In genomic region chr16:69187387-69187890, GRCh38 we compare ENCODE assay signal across 8 cellular contexts. TPM values are rescaled to one million over a fixed set of nuclear protein-coding genes. Genes with fewer than 3 reads are reported as not detected.
A peak's percentile ranks its signal among the peaks of the same experiment; 100 is the strongest.
DNase-seq lines count a peak whose midpoint lies in the region; ATAC-seq and TF ChIP-seq lines count a peak whose summit lies in the region.

No MANE protein-coding gene starts in this region.

- intact Hi-C loops in ascending aorta (cut with DNase I) = loop anchor here (1.0 to 5.0 kb wide), 4 partner anchors 16 to 90 kb away; partner anchors contain the start of genes CHTF8 and UTP4
- intact Hi-C loops in sciatic nerve (cut with DNase I) = no loop called here

- peaks cover 11 to 42% of the 10 kb centered on the region in 2 donors for H3K4me1 ChIP-seq in ascending aorta

- TF ChIP-seq CTCF in ascending aorta (IDR thresholded peaks at IDR 0.05) = no peak

- no peaks in the 10 kb centered on the region for H3K36me3 ChIP-seq in ascending aorta

- peak overlapping the region; percentile 93 to 95 for H3K27ac ChIP-seq in ascending aorta

- peak overlapping the region; percentile 83 to 91 for H3K4me3 ChIP-seq in ascending aorta

- no peaks in the 10 kb centered on the region for H3K9me3 ChIP-seq in ascending aorta

- H3K27me3 ChIP-seq in ascending aorta = no peaks in the 10 kb centered on the region

- no peak for TF ChIP-seq POLR2A in GM18505 (IDR thresholded peaks at IDR 0.05; ENCODE audit: borderline replicate concordance, extremely low read depth, insufficient read depth, insufficient read length)

- peak; percentile 86 for DNase-seq in 8988T
- DNase-seq in SW480 (ENCODE audit: low spot score) = peak; percentile 50
- peak in 1 of 2 donors; percentile 77 for DNase-seq in ascending aorta (ENCODE audit: low spot score in 2 of 2)
- DNase-seq in hypothalamus (lab: John Stamatoyannopoulos, UW) = peak in 34 of 51 donors; percentile 6 to 66 (median 36)
- DNase-seq in sciatic nerve (ENCODE audit: low spot score) = peak; percentile 70
- no peak for DNase-seq in medulla oblongata (ENCODE audit: extremely low spot score)

- peak; percentile 33 for ATAC-seq in GM18505 (IDR thresholded peaks at IDR 0.05; ENCODE audit: unreplicated experiment)
- peak; percentile 29 for ATAC-seq in HG03039 (IDR thresholded peaks at IDR 0.05; ENCODE audit: unreplicated experiment)
- ATAC-seq in sciatic nerve = peak; percentile 30

RNA-seq across cellular contexts. Expression of gene SNTB2, which starts 0.5 kb away (rescaled TPM):
- total RNA-seq in ascending aorta = 19.7 TPM
- total RNA-seq in sciatic nerve = 64.0 TPM

RNA-seq across cellular contexts. Expression of gene UTP4, which starts 55.0 kb away (rescaled TPM):
- total RNA-seq in ascending aorta (45.9 TPM), sciatic nerve (40.1 TPM)

RNA-seq across cellular contexts. Expression of gene CHTF8, which starts 55.1 kb away (rescaled TPM):
- total RNA-seq in ascending aorta (41.3 TPM), sciatic nerve (65.1 TPM)
